19 cellular contexts compared by ENCODE assay signal in genomic region chr1:181064030-181064594, GRCh38. TPM values are rescaled to one million over a fixed set of nuclear protein-coding genes. Genes with fewer than 3 reads are reported as not detected.
DNase-seq lines count a peak whose midpoint lies in the region; ATAC-seq and TF ChIP-seq lines count a peak whose summit lies in the region.
"Had no signal": no experiment of that assay in that cellular context is flagged by ENCODE, and none has a peak within 500 bp of the region (broad histone marks: within the 10 kb centered on the region; RNA-seq: fewer than 3 reads in every experiment).

No MANE protein-coding gene starts in this region.

- H3K9me3 ChIP-seq in HEK293 (ENCODE audit: control insufficient read depth, insufficient read depth, low read depth, low read length) (no peaks in the 10 kb centered on the region), esophagus (ENCODE audit: control insufficient read depth in 2 of 2, insufficient read depth in 1 of 2, low read depth in 1 of 2, low read length in 1 of 2) (peaks cover 0 to 2% of the 10 kb centered on the region in 2 donors)
- H3K9me3 ChIP-seq: prostate gland had no signal

- DNase-seq in NCI-H524 (lab: John Stamatoyannopoulos, UW), result peak; percentile 21 to 76
- no peak for DNase-seq in mesothelial cell of epicardium (ENCODE audit: low spot score in 2 of 2, unreplicated experiment in 2 of 2)
- no peak for DNase-seq in NCI-H345 (lab: John Stamatoyannopoulos, UW)
- DNase-seq in glutamatergic neuron, result no peak
- DNase-seq in retina, result no peak
- DNase-seq: activated CD4-positive, alpha-beta T cell treated with anti-CD3 and anti-CD28 coated beads for 36 hours; activated T-cell treated with anti-CD3 and anti-CD28 coated beads for 4 hours; CD8-positive, alpha-beta memory T cell; EL; kidney glomerular epithelial cell; NCI-H187; NCI-H748 treated with DMSO at 0.1 percent for 48 hours; stimulated activated CD4-positive, alpha-beta T cell treated with anti-CD3 and anti-CD28 coated beads, Interleukin-15, amount 100 ng/mL, for 24 hours; substantia nigra had no signal

- H3K36me3 ChIP-seq in HEK293 (ENCODE audit: control insufficient read depth in 2 of 2, insufficient read depth in 1 of 2, low read length in 2 of 2) (no peaks in the 10 kb centered on the region), esophagus (ENCODE audit: control insufficient read depth in 2 of 2, insufficient read depth in 2 of 2, low read length in 1 of 2) (no peaks in the 10 kb centered on the region)
- H3K36me3 ChIP-seq: prostate gland had no signal

- H3K36me3 Mint-ChIP-seq in mesothelial cell of epicardium (no peaks in the 10 kb centered on the region), glutamatergic neuron (ENCODE audit: unreplicated experiment) (peaks cover 9% of the 10 kb centered on the region)

- H3K27me3 Mint-ChIP-seq in mesothelial cell of epicardium (ENCODE audit: low read depth) (no peaks in the 10 kb centered on the region), glutamatergic neuron (ENCODE audit: unreplicated experiment) (peaks cover 2% of the 10 kb centered on the region)
- H3K27me3 Mint-ChIP-seq: activated CD4-positive, alpha-beta T cell treated with anti-CD3 and anti-CD28 coated beads for 36 hours had no signal

- peaks cover 14% of the 10 kb centered on the region for H3K9me3 Mint-ChIP-seq in mesothelial cell of epicardium
- H3K9me3 Mint-ChIP-seq in glutamatergic neuron (ENCODE audit: unreplicated experiment), result no peaks in the 10 kb centered on the region

- peak overlapping the region; percentile 89 for H3K27ac Mint-ChIP-seq in mesothelial cell of epicardium
- no peak overlapping the region for H3K27ac Mint-ChIP-seq in glutamatergic neuron (ENCODE audit: unreplicated experiment)
- H3K27ac Mint-ChIP-seq: activated CD4-positive, alpha-beta T cell treated with anti-CD3 and anti-CD28 coated beads for 36 hours; T-helper 1 cell treated with Interleukin-12 subunit alpha and Interleukin-12 subunit beta and Interleukin-4 antibody, amounts not matched to agents 30 μg/mL and 1 μg/mL, for 36 hours had no signal

- POLR2A ChIA-PET in HEK293 (lab: Yijun Ruan, JAX), result interaction anchor here (0.6 kb wide), 1 partner anchor 77 kb away, joined by 4 read pairs; no protein-coding TSS in a partner anchor

- no peak overlapping the region for H3K27ac ChIP-seq in HEK293 (ENCODE audit: extremely low read depth, low read depth, low read length)
- H3K27ac ChIP-seq in esophagus (ENCODE audit: low read depth in 2 of 2, low read length in 1 of 2), result peak overlapping the region; percentile 49 to 66
- H3K27ac ChIP-seq: prostate gland had no signal

- peaks cover 19% of the 10 kb centered on the region for H3K4me1 Mint-ChIP-seq in mesothelial cell of epicardium
- peaks cover 17% of the 10 kb centered on the region for H3K4me1 Mint-ChIP-seq in glutamatergic neuron (ENCODE audit: low read depth, unreplicated experiment)

- H3K4me1 ChIP-seq in HEK293 (ENCODE audit: control insufficient read depth, insufficient read depth, low read length) (no peaks in the 10 kb centered on the region), esophagus (ENCODE audit: control insufficient read depth in 2 of 2, insufficient read depth in 2 of 2, low read length in 1 of 2) (no peaks in the 10 kb centered on the region)
- H3K4me1 ChIP-seq: prostate gland had no signal

- CTCF ChIA-PET in HEK293 (lab: Yijun Ruan, JAX), result interaction anchor here (0.6 to 0.7 kb wide), 3 partner anchors 16 to 1827 kb away, joined by 3 read pairs; no protein-coding TSS in a partner anchor

- H3K4me3 ChIP-seq in HEK293 (ENCODE audit: low read depth, low read length), result no peak overlapping the region
- no peak overlapping the region for H3K4me3 ChIP-seq in esophagus (ENCODE audit: low read depth in 1 of 2, low read length in 2 of 2)
- H3K4me3 ChIP-seq: prostate gland had no signal

- H3K27me3 ChIP-seq in esophagus (ENCODE audit: control insufficient read depth in 1 of 2, insufficient read depth in 2 of 2, low read length in 2 of 2), result no peaks in the 10 kb centered on the region

- no peak for ATAC-seq in HG02973 (IDR thresholded peaks at IDR 0.05; ENCODE audit: unreplicated experiment)
- ATAC-seq: activated CD4-positive, alpha-beta T cell treated with anti-CD3 and anti-CD28 coated beads for 36 hours had no signal

- 49 to 50% methylated on average over 6 of the region's 6 CpGs for WGBS in esophagus, 2 donors

- TF ChIP-seq CTCF in HEK293 (tag by site-specific recombination; IDR thresholded peaks at IDR 0.05), result no peak
- TF ChIP-seq CTCF in mesothelial cell of epicardium (IDR thresholded peaks at IDR 0.05; ENCODE audit: unreplicated experiment), result no peak
- TF ChIP-seq CTCF in glutamatergic neuron (IDR thresholded peaks at IDR 0.05; ENCODE audit: partially characterized antibody, unreplicated experiment), result no peak

- H3K4me3 Mint-ChIP-seq in mesothelial cell of epicardium (no peak overlapping the region), glutamatergic neuron (ENCODE audit: unreplicated experiment) (no peak overlapping the region)
- H3K4me3 Mint-ChIP-seq: activated CD4-positive, alpha-beta T cell treated with anti-CD3 and anti-CD28 coated beads for 36 hours; T-helper 1 cell treated with Interleukin-12 subunit alpha and Interleukin-12 subunit beta and Interleukin-4 antibody, amounts not matched to agents 30 μg/mL and 1 μg/mL, for 36 hours had no signal

TF ChIP-seq in HEK293, 187 proteins besides CTCF, POLR2A, EP300 and RAD21:
- TF ChIP-seq ZBTB17 (tag by site-specific recombination; IDR thresholded peaks at IDR 0.05) (peak; percentile 37; the same call in 1 of the 2 replicates), KLF7 (tag by site-specific recombination; IDR thresholded peaks at IDR 0.05; ENCODE audit: borderline replicate concordance) (no peak), TRIM28 (IDR thresholded peaks at IDR 0.05; ENCODE audit: borderline replicate concordance, low read length) (peak; percentile 35; the same call in 1 of the 2 replicates)

RNA-seq across cellular contexts. Expression of gene IER5, which starts 24.4 kb away (rescaled TPM):
- polyA plus RNA-seq in esophagus, result 10 to 100 TPM; 16.7 to 27.2 TPM
- total RNA-seq in mesothelial cell of epicardium (12.9 to 14.1 TPM (median 13.4 TPM) in 3 replicates), glutamatergic neuron (ENCODE audit: unreplicated experiment) (8.8 TPM)

RNA-seq across cellular contexts. Expression of gene MR1, which starts 30.3 kb away (rescaled TPM):
- polyA plus RNA-seq in esophagus, result 1 to 10 TPM; 3.6 to 7.5 TPM
- 4.2 to 5.5 TPM (median 4.7 TPM) in 3 replicates for total RNA-seq in mesothelial cell of epicardium
- not detected for total RNA-seq in glutamatergic neuron (ENCODE audit: unreplicated experiment)

RNA-seq across cellular contexts. Expression of gene STX6, which starts 41.4 kb away (rescaled TPM):
- polyA plus RNA-seq in esophagus, result 10 to 100 TPM; 11.7 to 12.8 TPM
- 23.4 to 24.6 TPM (median 23.8 TPM) in 3 replicates for total RNA-seq in mesothelial cell of epicardium
- total RNA-seq in glutamatergic neuron (ENCODE audit: unreplicated experiment), result 46.6 TPM

Comparison
In these comparisons a context has a peak if more than half of its experiments do, and no peak if none do; other contexts are left out.
1. DNase-seq: peak in NCI-H524 (2 of 2); none in mesothelial cell of epicardium (0 of 2), NCI-H345 (single experiment), glutamatergic neuron (single experiment) and retina (single experiment).